Comparison of ENCODE assay signal across 1 cellular context in the genomic region with DNA sequence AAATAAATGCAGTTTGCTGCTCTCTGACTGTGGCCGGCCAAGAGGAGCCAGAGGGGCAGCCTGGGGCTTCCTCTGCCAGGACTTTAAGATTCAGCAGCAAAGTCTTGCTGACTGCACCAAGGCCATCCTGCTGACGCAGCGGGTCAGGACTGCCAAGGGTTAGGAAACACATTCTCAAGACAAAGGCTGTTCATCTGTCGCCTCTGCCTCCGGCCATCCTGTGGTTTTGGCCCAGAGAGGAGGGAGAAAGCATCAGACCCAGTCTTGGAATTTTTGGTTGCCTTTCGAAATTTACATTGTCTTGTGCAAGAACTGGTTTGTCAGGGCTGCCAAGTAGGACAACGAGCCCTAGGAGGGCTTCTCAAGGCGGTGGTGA.
TF ChIP-seq lines count a peak whose summit lies in the region.

No MANE protein-coding gene starts in this region.

TF ChIP-seq in GM23338, 12 proteins besides CTCF, POLR2A, EP300 and RAD21 (continued from another document):
- TF ChIP-seq, protein P1, sequence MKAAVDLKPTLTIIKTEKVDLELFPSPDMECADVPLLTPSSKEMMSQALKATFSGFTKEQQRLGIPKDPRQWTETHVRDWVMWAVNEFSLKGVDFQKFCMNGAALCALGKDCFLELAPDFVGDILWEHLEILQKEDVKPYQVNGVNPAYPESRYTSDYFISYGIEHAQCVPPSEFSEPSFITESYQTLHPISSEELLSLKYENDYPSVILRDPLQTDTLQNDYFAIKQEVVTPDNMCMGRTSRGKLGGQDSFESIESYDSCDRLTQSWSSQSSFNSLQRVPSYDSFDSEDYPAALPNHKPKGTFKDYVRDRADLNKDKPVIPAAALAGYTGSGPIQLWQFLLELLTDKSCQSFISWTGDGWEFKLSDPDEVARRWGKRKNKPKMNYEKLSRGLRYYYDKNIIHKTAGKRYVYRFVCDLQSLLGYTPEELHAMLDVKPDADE (IDR thresholded peaks at IDR 0.05), result no peak
